ENCODE assay signal across 21 cellular contexts in the genomic region with DNA sequence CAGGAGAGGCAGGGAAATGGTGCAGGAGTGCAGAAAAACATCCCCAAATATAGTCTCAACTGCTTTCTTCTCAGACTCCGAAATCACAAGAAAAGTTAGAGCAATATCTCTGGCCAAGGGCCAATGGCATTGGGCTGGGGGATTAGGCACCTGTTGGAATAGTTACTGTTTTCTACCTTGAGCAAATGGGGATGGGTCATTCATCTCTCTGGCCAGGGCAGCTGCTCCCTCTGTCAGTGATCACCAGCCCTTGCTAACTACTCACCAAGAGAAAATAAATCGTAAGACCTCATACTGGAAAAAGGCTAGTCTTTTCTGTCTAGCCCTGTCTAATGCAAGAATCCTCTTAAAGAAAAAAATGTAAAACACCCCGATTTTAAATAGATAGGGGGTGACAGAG. TPM values are rescaled to one million over a fixed set of nuclear protein-coding genes. Genes with fewer than 3 reads are reported as not detected.
A peak's percentile ranks its signal among the peaks of the same experiment; 100 is the strongest.
DNase-seq lines count a peak whose midpoint lies in the region; ATAC-seq, FAIRE-seq and TF ChIP-seq lines count a peak whose summit lies in the region.
"Had no signal": no experiment of that assay in that cellular context is flagged by ENCODE, and none has a peak within 500 bp of the region (broad histone marks: within the 10 kb centered on the region; RNA-seq: fewer than 3 reads in every experiment).

No MANE protein-coding gene starts in this region.

- H3K4ac ChIP-seq in mesenchymal stem cell (ENCODE audit: low read depth in 1 of 2, low read length in 2 of 2) = no peak overlapping the region

- H3K9ac ChIP-seq in HepG2 (ENCODE audit: insufficient read depth, low read depth, low read length) = no peak overlapping the region
- H3K9ac ChIP-seq in mesenchymal stem cell (ENCODE audit: low read length) = no peak overlapping the region

- H3K14ac ChIP-seq in mesenchymal stem cell (ENCODE audit: low read length in 2 of 2) = no peak overlapping the region

- TF ChIP-seq EP300 in HepG2 (IDR thresholded peaks at IDR 0.05; ENCODE audit: low read depth in 2 of 2, low read length in 2 of 2) (no peak), HepG2 (CRISPR knock-in tag; IDR thresholded peaks at IDR 0.05; ENCODE audit: borderline replicate concordance) (no peak)

- H2BK120ac ChIP-seq in mesenchymal stem cell (ENCODE audit: low read depth, low read length) = no peak overlapping the region

- POLR2A ChIA-PET in HepG2 (lab: Yijun Ruan, JAX) = no interaction called here

- in situ Hi-C loops in HepG2 (cut with HindIII; ENCODE audit: extremely low pct_ligation_motif_present, low pct_unique_long_range_greater_than_20kb) = no loop called here

- no peak overlapping the region for H3K23ac ChIP-seq in mesenchymal stem cell (ENCODE audit: low read length in 2 of 2)

- H2AFZ ChIP-seq in HepG2 (ENCODE audit: low read length) (no peak overlapping the region), mesenchymal stem cell (ENCODE audit: low read depth, low read length) (no peak overlapping the region)

- ATAC-seq in right lobe of liver (peak in 2 of 4 donors; percentile 3 to 6), HepG2 (no peak), omental fat pad (ENCODE audit: low FRiP score) (peak; percentile 15)
- ATAC-seq in central memory CD8-positive, alpha-beta T cell (replicated peaks; ENCODE audit: extremely low read depth, poor library complexity, severe bottlenecking) = no peak
- ATAC-seq: CD8-positive, alpha-beta T cell had no signal

- no peaks in the 10 kb centered on the region for H3K9me3 Mint-ChIP-seq in central memory CD8-positive, alpha-beta T cell
- H3K9me3 Mint-ChIP-seq: CD8-positive, alpha-beta T cell had no signal

- peaks cover 13% of the 10 kb centered on the region for H3K27me3 Mint-ChIP-seq in central memory CD8-positive, alpha-beta T cell

- no peak overlapping the region for H3K4me3 Mint-ChIP-seq in central memory CD8-positive, alpha-beta T cell
- H3K4me3 Mint-ChIP-seq: CD8-positive, alpha-beta T cell; H9 had no signal

- H2BK12ac ChIP-seq in mesenchymal stem cell (ENCODE audit: low read length in 2 of 2) = no peak overlapping the region

- no peak for TF ChIP-seq POLR2A in right lobe of liver (IDR thresholded peaks at IDR 0.05)
- no peak for TF ChIP-seq POLR2A in HepG2 (IDR thresholded peaks at IDR 0.05; ENCODE audit: insufficient read depth in 1 of 2, low read depth in 2 of 2, low read length in 2 of 2)

- intact Hi-C loops in right lobe of liver (cut with DNase I) = no loop called here
- intact Hi-C loops in HepG2 (cut with micrococcal nuclease; ENCODE audit: unreplicated experiment) = no loop called here
- intact Hi-C loops in cardiac septum (cut with DNase I) = no loop called here

- no TSS peak for BruUV-seq in HepG2 (replicated peaks; lab: Mats Ljungman, UMichigan)

- no peak for FAIRE-seq in HepG2 (lab: Jason Lieb, UNC)
- FAIRE-seq: D721Med, G401.6, GM12891 had no signal

- H3K36me3 ChIP-seq in right lobe of liver = no peaks in the 10 kb centered on the region
- no peaks in the 10 kb centered on the region for H3K36me3 ChIP-seq in HepG2 (replicated peaks in 1 of 2; ENCODE audit: control insufficient read depth in 1 of 2, insufficient read depth in 2 of 2, low read length in 2 of 2)
- no peaks in the 10 kb centered on the region for H3K36me3 ChIP-seq in mesenchymal stem cell (ENCODE audit: control insufficient read depth in 1 of 2, insufficient read depth in 2 of 2, low read depth in 1 of 2, low read length in 2 of 2)

- no peak overlapping the region for H2AK5ac ChIP-seq in mesenchymal stem cell (ENCODE audit: low read length, severe bottlenecking)

- H4K20me1 ChIP-seq in HepG2 (ENCODE audit: insufficient read depth, low read length) = no peaks in the 10 kb centered on the region

- CTCF ChIA-PET in HepG2 (lab: Yijun Ruan, JAX; ENCODE audit: low intra/inter-chr PET ratio, low total read pairs) = no interaction called here

- no peak overlapping the region for H3K4me2 ChIP-seq in HepG2 (ENCODE audit: low read depth, low read length)
- no peak overlapping the region for H3K4me2 ChIP-seq in mesenchymal stem cell (ENCODE audit: low read length, poor library complexity, severe bottlenecking)

- H3K4me3 ChIP-seq in right lobe of liver = no peak overlapping the region
- no peak overlapping the region for H3K4me3 ChIP-seq in HepG2 (replicated peaks in 1 of 3; ENCODE audit: insufficient read depth in 1 of 3, low read depth in 2 of 3, low read length in 3 of 3)
- H3K4me3 ChIP-seq in mesenchymal stem cell (ENCODE audit: insufficient read depth in 1 of 2, low read depth in 1 of 2, low read length in 2 of 2) = no peak overlapping the region

- H2BK5ac ChIP-seq in mesenchymal stem cell (ENCODE audit: low read depth, low read length, poor library complexity, severe bottlenecking) = no peak overlapping the region

- no peak overlapping the region for H4K8ac ChIP-seq in mesenchymal stem cell (ENCODE audit: low read length)

- H3K27me3 ChIP-seq in right lobe of liver (no peaks in the 10 kb centered on the region), HepG2 (ENCODE audit: control insufficient read depth in 1 of 2, insufficient read depth in 2 of 2, low read length in 2 of 2) (peaks cover 0 to 4% of the 10 kb centered on the region in 2 experiments; a peak in 1 of 5 replicates), mesenchymal stem cell (ENCODE audit: control insufficient read depth in 1 of 2, insufficient read depth in 1 of 2, low read length in 2 of 2) (no peaks in the 10 kb centered on the region)

- H2BK15ac ChIP-seq in mesenchymal stem cell (ENCODE audit: low read depth, poor library complexity, severe bottlenecking) = no peak overlapping the region

- no peak for TF ChIP-seq CTCF in right lobe of liver (IDR thresholded peaks at IDR 0.05)
- TF ChIP-seq CTCF in HepG2 (CRISPR knock-in tag; IDR thresholded peaks at IDR 0.05) = no peak
- no peak for TF ChIP-seq CTCF in omental fat pad (IDR thresholded peaks at IDR 0.05)

- peaks cover 9% of the 10 kb centered on the region for H3K4me1 Mint-ChIP-seq in central memory CD8-positive, alpha-beta T cell

- H3K18ac ChIP-seq in mesenchymal stem cell (ENCODE audit: low read depth in 1 of 2, low read length in 2 of 2) = no peak overlapping the region

- H3K27ac ChIP-seq in right lobe of liver (peak overlapping the region in 2 of 3 donors; percentile 18 to 94), HepG2 (ENCODE audit: extremely low read length, insufficient read depth, low read length) (no peak overlapping the region), mesenchymal stem cell (ENCODE audit: low read length, poor library complexity, severe bottlenecking) (no peak overlapping the region)

- H3K79me2 ChIP-seq in HepG2 (ENCODE audit: insufficient read depth, low read length) = no peaks in the 10 kb centered on the region

- no peaks in the 10 kb centered on the region for H3K79me1 ChIP-seq in mesenchymal stem cell (replicated peaks; ENCODE audit: low read length, poor library complexity, severe bottlenecking)

- H3K9me3 ChIP-seq in right lobe of liver = no peaks in the 10 kb centered on the region
- no peaks in the 10 kb centered on the region for H3K9me3 ChIP-seq in HepG2 (ENCODE audit: low read length)
- peaks cover 1% of the 10 kb centered on the region for H3K9me3 ChIP-seq in mesenchymal stem cell (ENCODE audit: control insufficient read depth, low read length)

- H4K91ac ChIP-seq in mesenchymal stem cell (ENCODE audit: low read length) = no peak overlapping the region

- peak overlapping the region; percentile 16 for H3K27ac Mint-ChIP-seq in central memory CD8-positive, alpha-beta T cell (ENCODE audit: low read depth)
- H3K27ac Mint-ChIP-seq: CD8-positive, alpha-beta T cell; H9 had no signal

- peaks cover 0 to 25% (median 11%) of the 10 kb centered on the region in 4 donors for H3K4me1 ChIP-seq in right lobe of liver
- no peaks in the 10 kb centered on the region for H3K4me1 ChIP-seq in HepG2 (ENCODE audit: insufficient read depth, low read length)
- no peaks in the 10 kb centered on the region for H3K4me1 ChIP-seq in mesenchymal stem cell (ENCODE audit: control insufficient read depth, insufficient read depth, low read depth, low read length)

- 36% methylated on average over 3 of the region's 3 CpGs for WGBS in right lobe of liver (ENCODE audit: insufficient coverage, low coverage, low lambda C conversion rate, missing lambda C conversion rate)
- WGBS in HepG2 (ENCODE audit: low lambda C conversion rate) = 0% methylated on average over 3 of the region's 3 CpGs
- WGBS in mesenchymal stem cell = 17% methylated on average over 1 of the region's 3 CpGs

- no peak for TF ChIP-seq RAD21 in HepG2 (CRISPR knock-in tag; IDR thresholded peaks at IDR 0.05)

- no peak for DNase-seq in right lobe of liver
- DNase-seq in HepG2 (ENCODE audit: low spot score) = no peak
- DNase-seq in central memory CD8-positive, alpha-beta T cell (ENCODE audit: low spot score in 2 of 2) = no peak
- no peak for DNase-seq in omental fat pad (ENCODE audit: low spot score)
- DNase-seq in cardiac septum (ENCODE audit: low spot score) = no peak
- DNase-seq in mesenchymal stem cell = no peak
- no peak for DNase-seq in hepatic stellate cell (ENCODE audit: low spot score)
- DNase-seq: ACHN; C1 segment of cervical spinal cord; CD8-positive, alpha-beta T cell; COR-L47; DMS153; DMS79 treated with DMSO at 0.1 percent for 48 hours; EL; GOT3; H9 had no signal

- no peaks in the 10 kb centered on the region for H3K36me3 Mint-ChIP-seq in central memory CD8-positive, alpha-beta T cell (ENCODE audit: insufficient read depth)
- H3K36me3 Mint-ChIP-seq: CD8-positive, alpha-beta T cell had no signal

RNA-seq across cellular contexts. Expression of a gene that starts 10.9 kb away (rescaled TPM):
- total RNA-seq in right lobe of liver = not detected
- total RNA-seq in HepG2 (2016; rRNA removed; fragmentation: Illumina TruSeq; extraction: Trizol) = not detected in 2 replicates
- total RNA-seq in HepG2 (2016; cell fraction: cytosol; rRNA removed; fragmentation: Illumina TruSeq; extraction: Trizol; ENCODE audit: low read depth) = not detected in 2 replicates
- not detected in 2 replicates for total RNA-seq in HepG2 (2016; cell fraction: insoluble cytoplasmic fraction; rRNA removed; fragmentation: Illumina TruSeq; extraction: Trizol)
- total RNA-seq in HepG2 (2016; cell fraction: membrane; rRNA removed; fragmentation: Illumina TruSeq; extraction: Trizol) = not detected in 2 replicates
- not detected in 2 replicates for total RNA-seq in HepG2 (2016; cell fraction: nucleus; rRNA removed; fragmentation: Illumina TruSeq; extraction: Trizol)
- polyA plus RNA-seq in HepG2 (2011; rRNA removed) = not detected in 2 replicates
- not detected in 2 replicates for polyA plus RNA-seq in HepG2 (2011; cell fraction: cytosol; rRNA removed)
- polyA plus RNA-seq in HepG2 (2011; cell fraction: nucleus; rRNA removed) = not detected in 2 replicates
- not detected in 2 replicates for polyA plus RNA-seq in HepG2 (2012)
- polyA plus RNA-seq in HepG2 (2016; cell fraction: cytosol; fragmentation: Illumina TruSeq; extraction: Trizol; ENCODE audit: low read depth) = not detected in 2 replicates
- polyA plus RNA-seq in HepG2 (2016; cell fraction: insoluble cytoplasmic fraction; fragmentation: Illumina TruSeq; extraction: Trizol; ENCODE audit: low read depth) = not detected in 2 replicates
- polyA plus RNA-seq in HepG2 (2016; cell fraction: membrane; fragmentation: Illumina TruSeq; extraction: Trizol; ENCODE audit: low read depth) = not detected in 2 replicates
- polyA plus RNA-seq in HepG2 (2016; cell fraction: nucleus; fragmentation: Illumina TruSeq; extraction: Trizol; ENCODE audit: insufficient read depth, low read depth) = not detected in 2 replicates
- 0.28 TPM in 1 of 2 replicates, not detected in the other for polyA minus RNA-seq in HepG2 (2011; rRNA and poly(A)+ RNA removed; ENCODE audit: low replicate concordance)
- polyA minus RNA-seq in HepG2 (2011; cell fraction: cytosol; rRNA and poly(A)+ RNA removed) = not detected in 2 replicates
- not detected in 2 replicates for polyA minus RNA-seq in HepG2 (2011; cell fraction: nucleus; rRNA and poly(A)+ RNA removed)
- total RNA-seq in omental fat pad = not detected
- total RNA-seq in cardiac septum = 0.24 TPM
- not detected for polyA plus RNA-seq in mesenchymal stem cell (2013, experiment 1 of 2)
- polyA plus RNA-seq in mesenchymal stem cell (2013, experiment 2 of 2) = not detected
- total RNA-seq: A172, HT1080 had no signal

Comparison
In these comparisons a context has a peak if more than half of its experiments do, and no peak if none do; other contexts are left out.
1. H3K27ac ChIP-seq: peak in right lobe of liver (2 of 3); none in HepG2 (single experiment) and mesenchymal stem cell (single experiment).